ENCODE assay signal across 1 cellular context in the genomic region with DNA sequence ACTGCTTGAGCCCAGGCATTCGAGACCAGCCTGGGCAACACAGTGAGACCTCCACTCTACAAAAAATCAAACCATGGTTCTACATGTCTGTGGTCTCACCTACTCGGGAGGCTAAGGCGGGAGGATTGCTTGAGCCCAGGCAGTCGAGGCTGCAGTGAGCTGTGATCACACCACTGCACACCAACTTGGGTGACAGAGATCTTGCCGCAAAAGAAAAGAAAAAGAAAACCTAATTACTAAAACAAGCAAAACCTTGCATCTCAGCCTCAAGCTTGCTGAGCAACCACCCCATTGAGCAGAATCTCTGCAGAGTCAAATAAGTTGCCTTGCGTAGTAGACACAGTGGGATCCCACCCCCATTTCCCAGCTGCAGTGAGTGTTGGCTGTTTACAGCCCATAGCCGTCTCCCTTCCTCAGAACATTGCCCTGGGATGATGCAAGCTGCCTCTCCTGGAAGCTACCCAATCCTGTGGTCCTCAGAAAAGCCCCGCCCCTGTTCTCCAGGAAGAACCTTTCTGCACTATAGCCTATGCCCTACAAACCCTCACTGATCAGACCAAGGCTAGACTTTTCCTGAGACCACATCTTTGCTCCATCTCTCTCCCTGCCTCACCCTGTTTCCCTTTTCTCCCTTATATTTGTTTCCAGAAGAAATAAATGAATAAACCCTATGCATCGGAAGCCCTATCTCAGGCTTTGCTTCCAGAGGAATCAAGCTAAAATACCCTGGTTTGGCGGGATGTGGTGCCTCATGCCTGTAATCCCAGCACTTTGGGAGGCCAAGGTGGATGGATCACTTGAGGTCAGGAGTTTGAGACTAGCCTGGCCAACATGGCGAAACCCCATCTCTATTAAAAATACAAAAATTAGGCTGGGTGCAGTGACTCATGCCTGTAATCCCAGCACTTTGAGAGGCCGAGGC.
TF ChIP-seq lines count a peak whose summit lies in the region.

No MANE protein-coding gene starts in this region.

TF ChIP-seq in A549, 52 proteins besides CTCF, POLR2A, EP300 and RAD21 (continued from another document):
- TF ChIP-seq, protein P1, sequence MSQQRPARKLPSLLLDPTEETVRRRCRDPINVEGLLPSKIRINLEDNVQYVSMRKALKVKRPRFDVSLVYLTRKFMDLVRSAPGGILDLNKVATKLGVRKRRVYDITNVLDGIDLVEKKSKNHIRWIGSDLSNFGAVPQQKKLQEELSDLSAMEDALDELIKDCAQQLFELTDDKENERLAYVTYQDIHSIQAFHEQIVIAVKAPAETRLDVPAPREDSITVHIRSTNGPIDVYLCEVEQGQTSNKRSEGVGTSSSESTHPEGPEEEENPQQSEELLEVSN (IDR thresholded peaks at IDR 0.05; ENCODE audit: borderline replicate concordance, low read depth), result no peak
- TF ChIP-seq JUNB (IDR thresholded peaks at IDR 0.05) (no peak), FOXS1 (CRISPR knock-in tag; IDR thresholded peaks at IDR 0.05) (no peak), SREBF2 (IDR thresholded peaks at IDR 0.05) (no peak)
